Comparison of ENCODE assay signal across 8 cellular contexts in the genomic region with DNA sequence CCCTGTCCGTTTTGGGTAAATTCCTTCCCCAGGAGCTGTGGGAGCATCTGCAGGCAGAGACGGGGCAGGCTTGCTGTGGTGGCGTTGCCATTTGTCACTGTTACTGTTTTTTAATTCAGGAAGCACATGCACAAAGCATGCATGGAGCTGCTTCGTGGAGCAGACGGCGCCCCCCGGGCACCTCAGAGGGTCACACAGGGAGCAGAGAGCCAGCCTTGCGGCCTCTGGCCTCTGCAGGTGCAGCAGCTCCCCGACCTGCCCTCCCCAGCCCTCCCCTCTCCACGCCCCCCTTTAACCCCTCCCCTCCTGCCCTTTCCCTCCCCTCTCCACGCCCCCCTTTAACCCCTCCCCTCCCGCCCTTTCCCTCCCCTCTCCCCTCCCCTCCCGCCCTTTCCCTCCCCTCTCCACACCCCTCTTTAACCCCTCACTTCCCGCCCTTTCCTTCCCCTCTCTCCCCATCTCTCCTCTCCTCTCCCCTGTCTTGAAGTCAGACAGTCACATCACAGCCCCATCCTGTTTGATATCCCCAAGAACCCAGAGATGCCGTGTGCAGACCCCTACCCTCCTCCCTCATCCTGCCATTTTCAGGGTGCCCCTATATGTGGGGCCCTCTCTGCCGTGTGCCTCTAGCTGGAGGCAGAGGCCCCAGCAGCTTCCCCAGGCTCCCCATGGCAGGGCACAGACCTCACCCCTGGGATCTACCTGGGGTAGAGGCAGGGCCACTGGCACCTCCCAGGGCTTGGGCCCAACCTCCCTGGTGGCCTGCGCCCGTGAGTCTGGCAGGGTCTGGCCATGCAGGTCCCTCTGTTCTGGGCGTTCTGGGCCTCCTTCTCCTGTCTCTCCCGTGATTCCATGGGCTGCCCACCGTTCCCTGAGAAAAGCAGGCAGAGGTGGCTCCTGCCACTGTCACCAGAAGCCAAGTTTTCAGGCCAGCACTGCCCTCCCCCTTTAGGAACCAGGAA. TPM values are rescaled to one million over a fixed set of nuclear protein-coding genes. Genes with fewer than 3 reads are reported as not detected.
DNase-seq lines count a peak whose midpoint lies in the region; ATAC-seq and TF ChIP-seq lines count a peak whose summit lies in the region.

No MANE protein-coding gene starts in this region.

- BruUV-seq in Calu3 (replicated peaks; lab: Mats Ljungman, UMichigan) (no TSS peak), PC-9 (replicated peaks; lab: Mats Ljungman, UMichigan) (no TSS peak)

- no peaks in the 10 kb centered on the region for H3K27me3 Mint-ChIP-seq in Calu3 (ENCODE audit: unreplicated experiment)
- H3K27me3 Mint-ChIP-seq in activated B cell treated with CpG ODN at 0.5 μM for 24 hours = no peaks in the 10 kb centered on the region

- H3K27ac ChIP-seq in PC-9 = no peak overlapping the region

- no peak overlapping the region for H3K4me3 ChIP-seq in Loucy (ENCODE audit: low read length, poor library complexity, severe bottlenecking)
- H3K4me3 ChIP-seq in PC-9 = no peak overlapping the region

- no peaks in the 10 kb centered on the region for H3K36me3 ChIP-seq in Loucy (ENCODE audit: insufficient read depth, low read length)
- H3K36me3 ChIP-seq in PC-9 (ENCODE audit: low read depth) = no peaks in the 10 kb centered on the region

- H4K20me1 ChIP-seq in Loucy (ENCODE audit: insufficient read depth, low read length, poor library complexity, severe bottlenecking) (no peaks in the 10 kb centered on the region), PC-9 (ENCODE audit: insufficient read depth) (no peaks in the 10 kb centered on the region)

- no peak overlapping the region for H2AFZ ChIP-seq in Loucy (ENCODE audit: low read length)
- H2AFZ ChIP-seq in PC-9 = no peak overlapping the region

- H3K9me2 ChIP-seq in Loucy (replicated peaks; ENCODE audit: low read depth, low read length) (no peaks in the 10 kb centered on the region), PC-9 (ENCODE audit: insufficient read depth) (no peaks in the 10 kb centered on the region)

- CTCF ChIA-PET in Calu3 (lab: Charles Lee) = no interaction called here
- CTCF ChIA-PET in activated B cell treated with CpG ODN at 0.5 μM for 24 hours (lab: Charles Lee) = interaction anchor here (0.7 kb wide), 1 partner anchor 23 kb away, joined by 4 read pairs; no protein-coding TSS in a partner anchor
- CTCF ChIA-PET in PC-9 (lab: Charles Lee) = interaction anchor here (0.6 kb wide), 1 partner anchor 141 kb away, joined by 5 read pairs; no protein-coding TSS in a partner anchor

- peak overlapping the region; percentile 74 for H3K4me2 ChIP-seq in Loucy (ENCODE audit: low read depth, low read length, poor library complexity, severe bottlenecking)
- H3K4me2 ChIP-seq in PC-9 = no peak overlapping the region

- 0 out of 2 replicates have a peak, but pooled peaks cover 2% of the 10 kb centered on the region for H3F3A ChIP-seq in Loucy (ENCODE audit: low read depth)
- H3F3A ChIP-seq in PC-9 (ENCODE audit: insufficient read depth, low read depth) = no peaks in the 10 kb centered on the region

- intact Hi-C loops in Calu3 (cut with micrococcal nuclease; ENCODE audit: unreplicated experiment) = no loop called here
- intact Hi-C loops in activated B cell treated with CpG ODN at 0.5 μM for 24 hours (cut with micrococcal nuclease) = loop anchor here (2.0 kb wide), 1 partner anchor 30 kb away; the partner anchor contains the start of gene UBAC1
- intact Hi-C loops in PC-9 (cut with micrococcal nuclease; ENCODE audit: unreplicated experiment) = no loop called here

- peaks cover 5% of the 10 kb centered on the region for H3K36me3 Mint-ChIP-seq in Calu3 (ENCODE audit: insufficient read depth, unreplicated experiment)
- no peaks in the 10 kb centered on the region for H3K36me3 Mint-ChIP-seq in activated B cell treated with CpG ODN at 0.5 μM for 24 hours (ENCODE audit: low read depth)

- no peaks in the 10 kb centered on the region for H3K9me3 ChIP-seq in Loucy (ENCODE audit: insufficient read depth, low read depth, low read length)
- H3K9me3 ChIP-seq in PC-9 (ENCODE audit: insufficient read depth, low read depth) = no peaks in the 10 kb centered on the region

- no peaks in the 10 kb centered on the region for H3K4me1 Mint-ChIP-seq in Calu3 (ENCODE audit: low read depth, unreplicated experiment)
- peaks cover 20% of the 10 kb centered on the region for H3K4me1 Mint-ChIP-seq in activated B cell treated with CpG ODN at 0.5 μM for 24 hours

- peak; percentile 25 for DNase-seq in Calu3
- no peak for DNase-seq in activated B cell treated with CpG ODN at 0.5 μM for 24 hours
- peak; percentile 90 for DNase-seq in dermis blood vessel endothelial cell
- DNase-seq in myocyte (ENCODE audit: low read depth) = peak; percentile 30
- DNase-seq in PC-9 = no peak

- H3K9me3 Mint-ChIP-seq in Calu3 (ENCODE audit: low read depth, unreplicated experiment) = no peaks in the 10 kb centered on the region
- no peaks in the 10 kb centered on the region for H3K9me3 Mint-ChIP-seq in activated B cell treated with CpG ODN at 0.5 μM for 24 hours

- POLR2A ChIA-PET in activated B cell treated with CpG ODN at 0.5 μM for 24 hours (lab: Charles Lee) (no interaction called here), PC-9 (lab: Charles Lee; ENCODE audit: unreplicated experiment) (no interaction called here)

- H3K4me1 ChIP-seq in Loucy (ENCODE audit: insufficient read depth, low read length, poor library complexity, severe bottlenecking) (peaks cover 45% of the 10 kb centered on the region), PC-9 (replicated peaks; ENCODE audit: insufficient read depth) (no peaks in the 10 kb centered on the region)

- H3K79me2 ChIP-seq in Loucy (ENCODE audit: insufficient read depth, low read length) (no peaks in the 10 kb centered on the region), PC-9 (ENCODE audit: low read depth) (no peaks in the 10 kb centered on the region)

- TF ChIP-seq CTCF in Calu3 (IDR thresholded peaks at IDR 0.05; ENCODE audit: unreplicated experiment) = no peak
- TF ChIP-seq CTCF in Loucy (conservative IDR thresholded peaks at IDR 0.05; ENCODE audit: low read length) = peak; percentile 27; the same call in 1 of the 2 replicates
- no peak for TF ChIP-seq CTCF in activated B cell treated with CpG ODN at 0.5 μM for 24 hours (IDR thresholded peaks at IDR 0.05)
- no peak for TF ChIP-seq CTCF in PC-9 (conservative IDR thresholded peaks at IDR 0.05)

- H3K9ac ChIP-seq in Loucy (ENCODE audit: low read depth, low read length, poor library complexity, severe bottlenecking) = peak overlapping the region; percentile 38

- ATAC-seq in activated B cell treated with CpG ODN at 0.5 μM for 24 hours (ENCODE audit: low read depth) = peak; percentile 77
- ATAC-seq in GM21528 (IDR thresholded peaks at IDR 0.05; ENCODE audit: low FRiP score, unreplicated experiment) = no peak
- no peak for ATAC-seq in HG02623 (IDR thresholded peaks at IDR 0.05; ENCODE audit: unreplicated experiment)

- H3K27me3 ChIP-seq in Loucy (ENCODE audit: insufficient read depth, low read length, poor library complexity, severe bottlenecking) (no peaks in the 10 kb centered on the region), PC-9 (ENCODE audit: insufficient read depth, low read depth) (no peaks in the 10 kb centered on the region)

- no peak overlapping the region for H3K4me3 Mint-ChIP-seq in Calu3 (ENCODE audit: low read depth, unreplicated experiment)
- H3K4me3 Mint-ChIP-seq in activated B cell treated with CpG ODN at 0.5 μM for 24 hours = peak overlapping the region; percentile 38

- H3K27ac Mint-ChIP-seq in Calu3 (ENCODE audit: unreplicated experiment) (no peak overlapping the region), activated B cell treated with CpG ODN at 0.5 μM for 24 hours (peak overlapping the region; percentile 30)

RNA-seq across cellular contexts. Expression of gene UBAC1, which starts 29.6 kb away (rescaled TPM):
- total RNA-seq in Calu3 (2022) = 19.5 and 19.7 TPM in 2 replicates
- total RNA-seq in activated B cell treated with CpG ODN at 0.5 μM for 24 hours = 24.3 and 25.5 TPM in 2 replicates
- total RNA-seq in dermis blood vessel endothelial cell = 35.9 and 36.2 TPM in 2 replicates
- 56.7 and 68.6 TPM in 2 replicates for total RNA-seq in myocyte
- 43.2 TPM for polyA plus RNA-seq in myocyte (2012)
- total RNA-seq in PC-9 (2021) = 27.6 and 37.1 TPM in 2 replicates

Comparison
In these comparisons a context has a peak if more than half of its experiments do, and no peak if none do; other contexts are left out.
1. DNase-seq: peak in Calu3 (single experiment), dermis blood vessel endothelial cell (single experiment) and myocyte (single experiment); none in activated B cell treated with CpG ODN at 0.5 μM for 24 hours (single experiment) and PC-9 (0 of 2).